Comparison of ENCODE assay signal across 19 cellular contexts in the genomic region with DNA sequence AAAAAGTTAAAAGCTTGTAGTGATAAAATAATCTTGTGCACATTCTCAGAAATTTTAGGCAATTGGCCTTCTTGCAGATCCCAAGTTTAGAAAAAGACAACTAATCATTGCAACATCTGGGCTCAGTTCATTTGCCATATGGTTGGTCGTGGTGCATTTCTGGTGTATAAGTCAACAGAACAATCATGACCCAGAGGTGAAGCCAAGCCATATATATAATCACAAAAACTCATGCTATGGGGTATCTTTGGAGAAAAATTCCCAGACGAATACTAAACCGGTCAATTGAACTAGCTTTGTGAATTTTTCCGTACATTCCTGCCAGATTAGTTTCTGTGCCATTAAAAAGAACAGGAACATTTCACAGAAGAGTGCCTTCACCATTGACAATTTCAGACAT. TPM values are rescaled to one million over a fixed set of nuclear protein-coding genes. Genes with fewer than 3 reads are reported as not detected.
DNase-seq lines count a peak whose midpoint lies in the region; ATAC-seq and TF ChIP-seq lines count a peak whose summit lies in the region.
"Had no signal": no experiment of that assay in that cellular context is flagged by ENCODE, and none has a peak within 500 bp of the region (broad histone marks: within the 10 kb centered on the region; RNA-seq: fewer than 3 reads in every experiment).

No MANE protein-coding gene starts in this region.

- TF ChIP-seq CTCF in astrocyte of the spinal cord (IDR thresholded peaks at IDR 0.05; ENCODE audit: low read depth, low read length) = no peak

- peak overlapping the region; percentile 87 for H3K27ac Mint-ChIP-seq in activated CD4-positive, alpha-beta T cell treated with anti-CD3 and anti-CD28 coated beads for 36 hours
- H3K27ac Mint-ChIP-seq in naive thymus-derived CD8-positive, alpha-beta T cell = peak overlapping the region in 8 of 10 donors; percentile 63 to 95 (median 84)
- H3K27ac Mint-ChIP-seq: type B pancreatic cell had no signal

- peaks cover 50% of the 10 kb centered on the region for H3K36me3 Mint-ChIP-seq in activated CD4-positive, alpha-beta T cell treated with anti-CD3 and anti-CD28 coated beads for 36 hours (ENCODE audit: low read depth)
- peaks cover 44 to 75% (median 49%) of the 10 kb centered on the region in 3 donors for H3K36me3 Mint-ChIP-seq in naive thymus-derived CD8-positive, alpha-beta T cell
- H3K36me3 Mint-ChIP-seq: type B pancreatic cell had no signal

- WGBS in GM23248 (ENCODE audit: low coverage in 1 of 2, low lambda C conversion rate in 2 of 2, missing lambda C conversion rate in 2 of 2), 2 experiments = 13% methylated on average over 4 of the region's 4 CpGs

- intact Hi-C loops in activated CD4-positive, alpha-beta T cell treated with anti-CD3 and anti-CD28 coated beads for 36 hours (cut with DNase I, micrococcal nuclease) = no loop called here

- no peaks in the 10 kb centered on the region for H3K27me3 Mint-ChIP-seq in activated CD4-positive, alpha-beta T cell treated with anti-CD3 and anti-CD28 coated beads for 36 hours
- H3K27me3 Mint-ChIP-seq in naive thymus-derived CD8-positive, alpha-beta T cell = no peaks in the 10 kb centered on the region
- H3K27me3 Mint-ChIP-seq: type B pancreatic cell had no signal

- in situ Hi-C loops in GM23248 (cut with MboI) (no loop called here), astrocyte of the spinal cord (cut with HindIII; ENCODE audit: low sequenced_read_pairs) (no loop called here)

- peak overlapping the region; percentile 56 for H3K4me2 ChIP-seq in GM23248 (ENCODE audit: unreplicated experiment)

- H3K9me3 Mint-ChIP-seq in activated CD4-positive, alpha-beta T cell treated with anti-CD3 and anti-CD28 coated beads for 36 hours (ENCODE audit: low read depth) = peaks cover 9% of the 10 kb centered on the region
- peaks cover 0 to 5% (median 3%) of the 10 kb centered on the region in 9 donors for H3K9me3 Mint-ChIP-seq in naive thymus-derived CD8-positive, alpha-beta T cell
- H3K9me3 Mint-ChIP-seq: type B pancreatic cell had no signal

- CTCF ChIA-PET in activated CD4-positive, alpha-beta T cell treated with anti-CD3 and anti-CD28 coated beads for 36 hours (lab: Charles Lee) = interaction anchor here (0.7 to 1.8 kb wide), 5 partner anchors 9 to 48 kb away, joined by 3 to 6 read pairs (median 4); no protein-coding TSS in a partner anchor

- H2AFZ ChIP-seq in GM23248 = no peak overlapping the region

- no peaks in the 10 kb centered on the region for H3K9me2 ChIP-seq in GM23248 (ENCODE audit: insufficient read depth)

- H3K27me3 ChIP-seq in GM23248 (replicated peaks; ENCODE audit: insufficient read depth) = no peaks in the 10 kb centered on the region
- H3K27me3 ChIP-seq: cardiac muscle cell, gastrocnemius medialis had no signal

- H3K9ac ChIP-seq in GM23248 = no peak overlapping the region

- H3K9me3 ChIP-seq in GM23248 (ENCODE audit: low read depth) = no peaks in the 10 kb centered on the region
- H3K9me3 ChIP-seq: gastrocnemius medialis had no signal

- H3K4me3 ChIP-seq in GM23248 = no peak overlapping the region
- H3K4me3 ChIP-seq in astrocyte of the spinal cord (ENCODE audit: low read depth, low read length) = no peak overlapping the region
- H3K4me3 ChIP-seq: cardiac muscle cell, gastrocnemius medialis, left ventricle myocardium inferior had no signal

- peak overlapping the region; percentile 45 for H3K4me3 Mint-ChIP-seq in activated CD4-positive, alpha-beta T cell treated with anti-CD3 and anti-CD28 coated beads for 36 hours
- peak overlapping the region in 6 of 10 donors; percentile 23 to 76 (median 55) for H3K4me3 Mint-ChIP-seq in naive thymus-derived CD8-positive, alpha-beta T cell
- H3K4me3 Mint-ChIP-seq: type B pancreatic cell had no signal

- H3K79me2 ChIP-seq in GM23248 (ENCODE audit: insufficient read depth) = no peaks in the 10 kb centered on the region

- DNase-seq in activated CD4-positive, alpha-beta T cell treated with anti-CD3 and anti-CD28 coated beads for 36 hours = no peak
- DNase-seq in activated CD4-positive, alpha-beta T cell treated with anti-CD3 and anti-CD28 coated beads, Interleukin-2, amount 50 U/mL, for 1 hour = no peak
- DNase-seq in GM23248 (peak; percentile 75), astrocyte of the spinal cord (ENCODE audit: low read depth, low spot score) (peak; percentile 25), SHP77 (lab: John Stamatoyannopoulos, UW) (no peak)
- no peak for DNase-seq in naive thymus-derived CD8-positive, alpha-beta T cell
- no peak for DNase-seq in activated CD8-positive, alpha-beta memory T cell treated with anti-CD3 and anti-CD28 coated beads for 24 hours
- DNase-seq: activated naive CD4-positive, alpha-beta T cell treated with anti-CD3 and anti-CD28 coated beads, Interleukin-2, amount 50 U/mL, for 16 hours; gastrocnemius medialis; Kasumi-1; left ventricle myocardium inferior; NCI-H2171; posterior cingulate gyrus; small intestine; SW 1271 had no signal

- H3K4me1 ChIP-seq in GM23248 (ENCODE audit: insufficient read depth) = peaks cover 44% of the 10 kb centered on the region
- H3K4me1 ChIP-seq: gastrocnemius medialis, left ventricle myocardium inferior had no signal

- H3K36me3 ChIP-seq in GM23248 (ENCODE audit: low read depth) = no peaks in the 10 kb centered on the region
- H3K36me3 ChIP-seq: cardiac muscle cell, gastrocnemius medialis, left ventricle myocardium inferior had no signal

- H3F3A ChIP-seq in GM23248 (ENCODE audit: insufficient read depth) = peaks cover 40% of the 10 kb centered on the region

- peaks cover 94% of the 10 kb centered on the region for H3K4me1 Mint-ChIP-seq in activated CD4-positive, alpha-beta T cell treated with anti-CD3 and anti-CD28 coated beads for 36 hours
- peaks cover 53 to 94% (median 90%) of the 10 kb centered on the region in 4 donors for H3K4me1 Mint-ChIP-seq in naive thymus-derived CD8-positive, alpha-beta T cell

- ATAC-seq in activated CD4-positive, alpha-beta T cell treated with anti-CD3 and anti-CD28 coated beads for 36 hours = no peak
- ATAC-seq in naive thymus-derived CD8-positive, alpha-beta T cell = no peak
- ATAC-seq in esophagus mucosa = no peak
- ATAC-seq: gastrocnemius medialis had no signal

- H4K20me1 ChIP-seq in GM23248 (ENCODE audit: insufficient read depth) = no peaks in the 10 kb centered on the region

- peak overlapping the region; percentile 64 for H3K27ac ChIP-seq in GM23248
- H3K27ac ChIP-seq: 22Rv1, cardiac muscle cell, gastrocnemius medialis, left ventricle myocardium inferior had no signal

- POLR2A ChIA-PET in activated CD4-positive, alpha-beta T cell treated with anti-CD3 and anti-CD28 coated beads for 36 hours (lab: Charles Lee) = no interaction called here
- POLR2A ChIA-PET in naive thymus-derived CD8-positive, alpha-beta T cell (lab: Charles Lee) = interaction anchor here (0.7 to 6.8 kb wide), 5 partner anchors 8 to 23 kb away, joined by 3 to 69 read pairs (median 5); no protein-coding TSS in a partner anchor

RNA-seq across cellular contexts. Expression of gene FYB1, which starts 50.3 kb away (rescaled TPM):
- 100 to 1,000 TPM; 109 to 171 TPM for total RNA-seq in activated CD4-positive, alpha-beta T cell treated with anti-CD3 and anti-CD28 coated beads for 36 hours
- total RNA-seq in GM23248 (2014; rRNA removed; shearing (Covaris generic)) = under 0.01 TPM in 1 of 2 replicates, not detected in the other
- 0.08 and 0.11 TPM in 2 replicates for polyA plus RNA-seq in GM23248 (2016; fragmentation: Nextera tagmentation; extraction: Ambion mirVana)
- total RNA-seq in naive thymus-derived CD8-positive, alpha-beta T cell = 100 to 1,000 TPM; 579 to 642 TPM
- 100 to 1,000 TPM; 181 to 431 (median 312) TPM for polyA plus RNA-seq in naive thymus-derived CD8-positive, alpha-beta T cell
- total RNA-seq in esophagus mucosa = 64.7 TPM
- total RNA-seq: cardiac muscle cell had no signal
- polyA plus RNA-seq: cardiac muscle cell had no signal

Comparison
In these comparisons a context has a peak if more than half of its experiments do, and no peak if none do; other contexts are left out.
1. DNase-seq: peak in GM23248 (single experiment) and astrocyte of the spinal cord (single experiment); none in activated CD4-positive, alpha-beta T cell treated with anti-CD3 and anti-CD28 coated beads for 36 hours (single experiment), activated CD4-positive, alpha-beta T cell treated with anti-CD3 and anti-CD28 coated beads, Interleukin-2, amount 50 U/mL, for 1 hour (single experiment), naive thymus-derived CD8-positive, alpha-beta T cell (0 of 10), SHP77 (0 of 2) and activated CD8-positive, alpha-beta memory T cell treated with anti-CD3 and anti-CD28 coated beads for 24 hours (single experiment).
2. RNA of gene FYB1, which starts 50.3 kb away (total RNA-seq): 579 to 642 TPM in naive thymus-derived CD8-positive, alpha-beta T cell, 109 to 171 TPM in activated CD4-positive, alpha-beta T cell treated with anti-CD3 and anti-CD28 coated beads for 36 hours and 64.7 TPM in esophagus mucosa (single experiment); under 0.01 TPM in GM23248; every median in the first group is over 10 times any median in the second.